21 cellular contexts compared by ENCODE assay signal in the genomic region with DNA sequence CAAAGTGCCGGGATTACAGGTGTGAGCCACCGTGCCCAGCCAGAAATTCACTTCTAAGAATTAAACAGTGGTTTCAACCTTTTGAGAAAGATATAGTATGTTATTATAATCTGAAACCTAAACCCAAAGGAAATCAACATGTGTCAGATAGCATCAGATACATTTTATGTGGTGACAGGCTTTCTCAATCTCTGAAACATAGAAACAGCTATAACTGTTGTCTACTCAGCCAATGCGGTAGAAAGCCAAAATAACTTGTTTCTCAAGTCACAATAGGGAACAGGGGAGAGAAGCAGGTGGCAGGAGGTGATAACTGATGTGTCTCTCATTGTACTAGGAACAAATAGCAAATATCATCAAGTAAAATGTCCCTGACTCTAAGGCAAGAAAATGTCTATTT.
"Had no signal": no experiment of that assay in that cellular context is flagged by ENCODE, and none has a peak within 500 bp of the region (broad histone marks: within the 10 kb centered on the region; RNA-seq: fewer than 3 reads in every experiment).

No MANE protein-coding gene starts in this region.

- H3K27ac ChIP-seq: epithelial cell of prostate, left ventricle myocardium inferior, pancreas, psoas muscle, right atrium auricular region, thoracic aorta, vagina had no signal

- H3K4me1 Mint-ChIP-seq: nephron progenitor cell had no signal

- H3K27me3 ChIP-seq: pancreas, right atrium auricular region, spleen, vagina had no signal

- FAIRE-seq: pancreas had no signal

- H3K4me1 ChIP-seq: pancreas, psoas muscle, spleen had no signal

- H3K9me3 ChIP-seq: left ventricle myocardium inferior, pancreas, psoas muscle, thoracic aorta, vagina had no signal

- ATAC-seq: activated CD4-positive, alpha-beta T cell treated with anti-CD3 and anti-CD28 coated beads for 36 hours; activated naive CD8-positive, alpha-beta T cell treated with anti-CD3 and anti-CD28 coated beads, Interleukin-2, amount 50 U/mL, for 24 hours; pancreas; psoas muscle; WTC11 had no signal

- H3K4me3 ChIP-seq: left ventricle myocardium inferior, pancreas, psoas muscle, right atrium auricular region, spleen, thoracic aorta, vagina had no signal

- H3K27ac Mint-ChIP-seq: activated CD4-positive, alpha-beta T cell treated with anti-CD3 and anti-CD28 coated beads for 36 hours; activated naive CD8-positive, alpha-beta T cell treated with anti-CD3 and anti-CD28 coated beads, Interleukin-2, amount 50 U/mL, for 24 hours; nephron progenitor cell; type B pancreatic cell; WTC11 had no signal

- DNase-seq: activated CD4-positive, alpha-beta T cell treated with anti-CD3 and anti-CD28 coated beads for 36 hours; activated CD4-positive, alpha-beta T cell treated with anti-CD3 and anti-CD28 coated beads, Interleukin-2, amount 50 U/mL, for 48 hours; activated naive CD4-positive, alpha-beta T cell; activated naive CD8-positive, alpha-beta T cell treated with anti-CD3 and anti-CD28 coated beads, Interleukin-2, amount 50 U/mL, for 24 hours; cortex of kidney; kidney glomerular epithelial cell; left ventricle myocardium inferior; nephron progenitor cell; pancreas; psoas muscle; spleen; stimulated activated CD4-positive, alpha-beta T cell treated with anti-CD3 and anti-CD28 coated beads, Interleukin-4, amount 100 ng/mL, for 1 hour; stimulated activated naive CD4-positive, alpha-beta T cell treated with Interleukin-2 at 50 U/mL for 16 hours; T-cell; T-helper 9 cell had no signal

- H3K36me3 ChIP-seq: pancreas had no signal

- H3K27me3 Mint-ChIP-seq: activated CD4-positive, alpha-beta T cell treated with anti-CD3 and anti-CD28 coated beads for 36 hours; activated naive CD8-positive, alpha-beta T cell treated with anti-CD3 and anti-CD28 coated beads, Interleukin-2, amount 50 U/mL, for 24 hours; T-cell; type B pancreatic cell had no signal

- H3K4me3 Mint-ChIP-seq: activated CD4-positive, alpha-beta T cell treated with anti-CD3 and anti-CD28 coated beads for 36 hours; activated naive CD8-positive, alpha-beta T cell treated with anti-CD3 and anti-CD28 coated beads, Interleukin-2, amount 50 U/mL, for 24 hours; nephron progenitor cell; T-cell; type B pancreatic cell; WTC11 had no signal
